8 cellular contexts compared by ENCODE assay signal in the genomic region with DNA sequence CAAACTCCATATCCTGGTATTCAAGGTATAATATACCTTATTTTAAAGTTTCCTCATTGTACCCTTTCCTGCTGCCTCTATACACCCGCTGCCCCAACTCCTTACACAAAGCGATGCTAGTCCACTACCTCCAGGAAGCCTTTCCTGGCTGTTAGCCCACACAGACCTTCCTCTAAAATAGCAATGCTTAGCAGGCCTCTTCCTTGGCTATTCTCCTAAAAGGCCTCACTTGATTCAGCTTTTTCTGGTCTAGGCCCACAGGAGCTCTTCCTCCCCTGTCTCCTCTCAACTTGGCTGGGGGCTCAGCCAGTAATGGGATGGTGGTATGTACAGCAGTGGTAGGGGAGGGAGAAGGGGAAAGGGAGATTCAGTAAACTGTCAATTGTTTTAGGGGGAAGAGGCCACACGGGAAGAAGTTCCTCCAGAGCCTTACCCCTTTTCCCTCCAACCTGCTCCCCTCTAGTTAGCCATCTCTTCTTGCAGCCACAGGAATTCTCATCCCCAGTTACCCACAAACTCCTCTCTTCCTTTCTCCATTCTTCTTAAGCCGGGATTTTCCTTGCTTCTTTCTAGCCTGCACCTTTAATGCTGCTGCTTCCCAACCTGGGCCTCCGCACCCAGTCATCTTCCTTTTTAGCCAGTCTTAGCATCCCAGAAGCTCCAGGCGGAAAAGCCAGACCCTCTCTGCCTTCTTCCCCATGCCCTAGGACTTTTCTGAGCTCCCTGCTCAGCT. TPM values are rescaled to one million over a fixed set of nuclear protein-coding genes. Genes with fewer than 3 reads are reported as not detected.
A peak's percentile ranks its signal among the peaks of the same experiment; 100 is the strongest.
DNase-seq lines count a peak whose midpoint lies in the region; ATAC-seq and TF ChIP-seq lines count a peak whose summit lies in the region.

No MANE protein-coding gene starts in this region.

- H3K4me1 ChIP-seq in right lobe of liver = peaks cover 0 to 17% (median 8%) of the 10 kb centered on the region in 4 donors

- no peak for ATAC-seq in activated T-cell treated with anti-CD3 and anti-CD28 coated beads, Interleukin-2, amount 50 U/mL, for 72 hours (replicated peaks in 1 of 2)
- ATAC-seq in right lobe of liver = no peak
- no peak for ATAC-seq in HG03159 (IDR thresholded peaks at IDR 0.05; ENCODE audit: unreplicated experiment)

- H3K9me3 ChIP-seq in right lobe of liver = no peaks in the 10 kb centered on the region

- intact Hi-C loops in right lobe of liver (cut with DNase I) = no loop called here

- WGBS in right lobe of liver (ENCODE audit: insufficient coverage, low coverage, low lambda C conversion rate, missing lambda C conversion rate) = 34% methylated on average over 6 of the region's 6 CpGs

- peak overlapping the region; percentile 90 to 92 for H3K4me3 Mint-ChIP-seq in activated T-cell treated with anti-CD3 and anti-CD28 coated beads, Interleukin-2, amount 50 U/mL, for 72 hours
- peak overlapping the region; percentile 96 for H3K4me3 Mint-ChIP-seq in type B pancreatic cell

- no peak for TF ChIP-seq POLR2A in right lobe of liver (IDR thresholded peaks at IDR 0.05)

- peaks cover 5 to 22% of the 10 kb centered on the region in 2 donors for H3K36me3 Mint-ChIP-seq in activated T-cell treated with anti-CD3 and anti-CD28 coated beads, Interleukin-2, amount 50 U/mL, for 72 hours (ENCODE audit: insufficient read depth in 2 of 2)
- peaks cover 29% of the 10 kb centered on the region for H3K36me3 Mint-ChIP-seq in type B pancreatic cell

- no peak for DNase-seq in activated T-cell treated with anti-CD3 and anti-CD28 coated beads, Interleukin-2, amount 50 U/mL, for 72 hours
- DNase-seq in activated T-cell treated with anti-CD3 and anti-CD28 coated beads, Interleukin-2, amount 50 U/mL, for 48 hours = no peak
- DNase-seq in astrocyte of the cerebellum (ENCODE audit: low read depth) (no peak), right lobe of liver (no peak), type B pancreatic cell (ENCODE audit: extremely low spot score, unreplicated experiment) (no peak), COR-L47 (lab: John Stamatoyannopoulos, UW) (no peak), globus pallidus (ENCODE audit: low spot score) (no peak)

- in situ Hi-C loops in astrocyte of the cerebellum (cut with HindIII; ENCODE audit: low sequenced_read_pairs) = no loop called here

- peaks cover 36% of the 10 kb centered on the region for H3K4me1 Mint-ChIP-seq in activated T-cell treated with anti-CD3 and anti-CD28 coated beads, Interleukin-2, amount 50 U/mL, for 72 hours (ENCODE audit: low read depth)
- peaks cover 23% of the 10 kb centered on the region for H3K4me1 Mint-ChIP-seq in type B pancreatic cell (ENCODE audit: unreplicated experiment)

- no peaks in the 10 kb centered on the region for H3K27me3 ChIP-seq in right lobe of liver

- H3K27me3 Mint-ChIP-seq in activated T-cell treated with anti-CD3 and anti-CD28 coated beads, Interleukin-2, amount 50 U/mL, for 72 hours (ENCODE audit: low read depth) = no peaks in the 10 kb centered on the region
- no peaks in the 10 kb centered on the region for H3K27me3 Mint-ChIP-seq in type B pancreatic cell

- peaks cover 2 to 20% (median 13%) of the 10 kb centered on the region in 4 donors for H3K36me3 ChIP-seq in right lobe of liver

- H3K4me3 ChIP-seq in astrocyte of the cerebellum (ENCODE audit: low read depth, low read length) = peak overlapping the region; percentile 94
- H3K4me3 ChIP-seq in right lobe of liver = peak overlapping the region; percentile 83 to 96 (median 86)

- TF ChIP-seq CTCF in astrocyte of the cerebellum (IDR thresholded peaks at IDR 0.05; ENCODE audit: low read depth, low read length, missing control alignments) (no peak), right lobe of liver (IDR thresholded peaks at IDR 0.05) (no peak), type B pancreatic cell (conservative IDR thresholded peaks at IDR 0.05) (no peak)

- peak overlapping the region in 2 of 3 donors; percentile 88 to 97 for H3K27ac ChIP-seq in right lobe of liver

- H3K27ac Mint-ChIP-seq in activated T-cell treated with anti-CD3 and anti-CD28 coated beads, Interleukin-2, amount 50 U/mL, for 72 hours = peak overlapping the region; percentile 99
- H3K27ac Mint-ChIP-seq in type B pancreatic cell = peak overlapping the region; percentile 99

- H3K9me3 Mint-ChIP-seq in activated T-cell treated with anti-CD3 and anti-CD28 coated beads, Interleukin-2, amount 50 U/mL, for 72 hours = no peaks in the 10 kb centered on the region
- H3K9me3 Mint-ChIP-seq in type B pancreatic cell = no peaks in the 10 kb centered on the region

RNA-seq across cellular contexts. Expression of a gene that starts 2.6 kb away (rescaled TPM):
- 10 to 100 TPM; 47.7 to 53.4 TPM for total RNA-seq in activated T-cell treated with anti-CD3 and anti-CD28 coated beads, Interleukin-2, amount 50 U/mL, for 72 hours
- total RNA-seq in right lobe of liver = 10 to 100 TPM; 24.4 to 37.0 (median 29.0) TPM
- total RNA-seq in type B pancreatic cell (ENCODE audit: low replicate concordance) = 85.6 and 89.9 TPM in 2 replicates

RNA-seq across cellular contexts. Expression of a gene that starts 2.7 kb away (rescaled TPM):
- 100 to 1,000 TPM; 287 to 303 TPM for total RNA-seq in activated T-cell treated with anti-CD3 and anti-CD28 coated beads, Interleukin-2, amount 50 U/mL, for 72 hours
- total RNA-seq in right lobe of liver = 100 to 1,000 TPM in 2 of 6 experiments, 10 to 100 TPM in 4; 71.6 to 244 (median 90.4) TPM
- total RNA-seq in type B pancreatic cell (ENCODE audit: low replicate concordance) = 335 and 403 TPM in 2 replicates

RNA-seq across cellular contexts. Expression of a gene that starts 39.8 kb away (rescaled TPM):
- 10 to 100 TPM; 42.4 to 42.9 TPM for total RNA-seq in activated T-cell treated with anti-CD3 and anti-CD28 coated beads, Interleukin-2, amount 50 U/mL, for 72 hours
- total RNA-seq in right lobe of liver (10 to 100 TPM in 5 of 6 experiments, 1 to 10 TPM in 1; 8.5 to 13.0 (median 12.2) TPM), type B pancreatic cell (ENCODE audit: low replicate concordance) (22.4 and 26.6 TPM in 2 replicates)

RNA-seq across cellular contexts. Expression of a gene that starts 53.3 kb away (rescaled TPM):
- total RNA-seq in activated T-cell treated with anti-CD3 and anti-CD28 coated beads, Interleukin-2, amount 50 U/mL, for 72 hours = 10 to 100 TPM; 33.1 to 34.9 TPM
- total RNA-seq in right lobe of liver (1 to 10 TPM in 1 of 6 experiments, under 1 TPM in 5; 0.27 to 2.5 (median 0.70) TPM), type B pancreatic cell (ENCODE audit: low replicate concordance) (9.6 and 22.9 TPM in 2 replicates)
